26 cellular contexts compared by ENCODE assay signal in the genomic region with DNA sequence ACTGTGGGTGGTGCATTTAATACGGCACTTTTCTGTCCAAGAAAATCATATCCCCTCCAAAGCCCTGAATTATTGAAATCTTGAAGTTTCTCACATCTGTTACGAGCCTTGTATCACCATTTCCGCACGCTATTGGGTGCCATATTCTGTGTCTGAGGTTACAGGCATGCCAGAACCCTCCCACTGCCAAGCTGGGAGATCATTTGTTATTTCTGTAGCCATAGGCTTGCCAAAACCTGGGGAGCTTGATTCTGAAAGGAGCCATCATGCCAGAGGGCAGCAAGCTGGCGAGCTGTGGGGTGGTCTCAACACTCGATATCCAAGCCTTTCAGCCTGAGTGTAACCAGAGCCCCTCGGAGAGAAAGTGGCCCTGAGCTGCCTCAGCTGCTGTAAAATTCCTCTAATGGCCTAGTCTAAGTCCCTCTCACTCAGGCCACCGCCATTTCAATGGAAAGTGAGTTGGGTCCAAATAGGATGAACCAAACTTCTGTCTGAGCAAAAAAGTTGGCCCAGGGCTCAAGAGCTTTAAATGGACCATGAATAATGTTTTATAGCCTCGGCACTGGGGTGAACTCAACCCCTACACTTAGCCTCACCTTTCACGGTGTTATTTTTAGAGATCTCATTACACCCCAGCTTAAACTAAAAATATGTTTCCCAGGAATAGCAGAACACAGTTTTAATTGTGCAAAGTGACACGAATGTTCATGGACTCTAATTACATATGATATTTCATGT.
"Had no signal": no experiment of that assay in that cellular context is flagged by ENCODE, and none has a peak within 500 bp of the region (broad histone marks: within the 10 kb centered on the region; RNA-seq: fewer than 3 reads in every experiment).

No MANE protein-coding gene starts in this region.

- H3K36me3 ChIP-seq: breast epithelium, colonic mucosa, esophagus squamous epithelium, gastroesophageal sphincter, left lung, tibial artery had no signal

- H3K9me3 ChIP-seq: breast epithelium, colonic mucosa, esophagus squamous epithelium, gastroesophageal sphincter, left lung, tibial artery had no signal

- DNase-seq: activated CD4-positive, alpha-beta memory T cell treated with anti-CD3 and anti-CD28 coated beads, Interleukin-2, amount 10 ng/mL, durations not matched to agents 7 days and 5 days; activated CD4-positive, alpha-beta T cell treated with anti-CD3 and anti-CD28 coated beads, Interleukin-2, amount 10 ng/mL, durations not matched to agents 24 days and 14 days; activated effector memory CD4-positive, alpha-beta T cell treated with Interleukin-2 at 50 U/mL for 16 hours; activated naive CD4-positive, alpha-beta T cell treated with anti-CD3 and anti-CD28 coated beads for 36 hours; activated naive CD8-positive, alpha-beta T cell treated with anti-CD3 and anti-CD28 coated beads, Interleukin-2, amount 10 ng/mL, durations not matched to agents 7 days and 5 days; activated T-cell treated with anti-CD3 and anti-CD28 coated beads, Interleukin-2, amount 50 U/mL, for 72 hours; amniotic stem cell; colonic mucosa; endodermal cell; esophagus squamous epithelium; immature natural killer cell; left lung; mammary epithelial cell; midbrain; occipital lobe; retina; stimulated activated CD4-positive, alpha-beta T cell treated with anti-CD3 and anti-CD28 coated beads, Interleukin-1b, Interleukin-23, amount 100 ng/mL, for 48 hours; stimulated activated naive CD8-positive, alpha-beta T cell treated with anti-CD3 and anti-CD28 coated beads, Interleukin-15, amount 100 ng/mL, for 72 hours; tibial artery had no signal

- H3K27me3 ChIP-seq: breast epithelium, colonic mucosa, esophagus squamous epithelium, gastroesophageal sphincter, left lung, tibial artery had no signal

- ATAC-seq: activated CD4-positive, CD25-positive, alpha-beta regulatory T cell treated with anti-CD3 and anti-CD28 coated beads, Interleukin-2, amount 50 U/mL, for 24 hours; activated T-cell treated with anti-CD3 and anti-CD28 coated beads, Interleukin-2, amount 50 U/mL, for 72 hours; gastroesophageal sphincter; left lung; stimulated activated naive CD8-positive, alpha-beta T cell treated with anti-CD3 and anti-CD28 coated beads, Interleukin-15, amount 100 ng/mL, for 72 hours had no signal

- H3K4me3 ChIP-seq: breast epithelium, colonic mucosa, esophagus squamous epithelium, gastroesophageal sphincter, left lung, skin epidermis, tibial artery had no signal

- H3K4me1 ChIP-seq: breast epithelium, colonic mucosa, left lung had no signal

- H3K4me3 Mint-ChIP-seq: activated CD4-positive, alpha-beta memory T cell treated with anti-CD3 and anti-CD28 coated beads, Interleukin-2, amount 10 ng/mL, durations not matched to agents 7 days and 5 days; activated CD4-positive, alpha-beta T cell treated with anti-CD3 and anti-CD28 coated beads, Interleukin-2, amount 10 ng/mL, durations not matched to agents 24 days and 14 days; activated naive CD4-positive, alpha-beta T cell treated with anti-CD3 and anti-CD28 coated beads for 36 hours; activated naive CD8-positive, alpha-beta T cell treated with anti-CD3 and anti-CD28 coated beads, Interleukin-2, amount 10 ng/mL, durations not matched to agents 7 days and 5 days; activated T-cell treated with anti-CD3 and anti-CD28 coated beads, Interleukin-2, amount 50 U/mL, for 72 hours; endodermal cell; immature natural killer cell; neural crest cell; stimulated activated naive CD8-positive, alpha-beta T cell treated with anti-CD3 and anti-CD28 coated beads, Interleukin-15, amount 100 ng/mL, for 72 hours; T-helper 2 cell treated with Interferon-gamma antibody and Interleukin-4, amounts not matched to agents 5 μg/mL and 100 μg/mL, for 36 hours had no signal

- H3K36me3 Mint-ChIP-seq: activated naive CD8-positive, alpha-beta T cell treated with anti-CD3 and anti-CD28 coated beads, Interleukin-2, amount 10 ng/mL, durations not matched to agents 7 days and 5 days; immature natural killer cell had no signal

- H3K27ac ChIP-seq: breast epithelium, colonic mucosa, esophagus squamous epithelium, gastroesophageal sphincter, left lung, tibial artery, VCaP had no signal

- H3K4me1 Mint-ChIP-seq: activated CD4-positive, alpha-beta memory T cell treated with anti-CD3 and anti-CD28 coated beads, Interleukin-2, amount 10 ng/mL, durations not matched to agents 7 days and 5 days; activated CD4-positive, alpha-beta T cell treated with anti-CD3 and anti-CD28 coated beads, Interleukin-2, amount 10 ng/mL, durations not matched to agents 24 days and 14 days; activated naive CD8-positive, alpha-beta T cell treated with anti-CD3 and anti-CD28 coated beads, Interleukin-2, amount 10 ng/mL, durations not matched to agents 7 days and 5 days; endodermal cell; stimulated activated naive CD8-positive, alpha-beta T cell treated with anti-CD3 and anti-CD28 coated beads, Interleukin-15, amount 100 ng/mL, for 72 hours had no signal

- H3K27ac Mint-ChIP-seq: activated CD4-positive, alpha-beta memory T cell treated with anti-CD3 and anti-CD28 coated beads, Interleukin-2, amount 10 ng/mL, durations not matched to agents 7 days and 5 days; activated CD4-positive, alpha-beta T cell treated with anti-CD3 and anti-CD28 coated beads, Interleukin-2, amount 10 ng/mL, durations not matched to agents 24 days and 14 days; activated naive CD4-positive, alpha-beta T cell treated with anti-CD3 and anti-CD28 coated beads for 36 hours; activated naive CD8-positive, alpha-beta T cell treated with anti-CD3 and anti-CD28 coated beads, Interleukin-2, amount 10 ng/mL, durations not matched to agents 7 days and 5 days; activated T-cell treated with anti-CD3 and anti-CD28 coated beads, Interleukin-2, amount 50 U/mL, for 72 hours; endodermal cell; immature natural killer cell; stimulated activated naive CD8-positive, alpha-beta T cell treated with anti-CD3 and anti-CD28 coated beads, Interleukin-15, amount 100 ng/mL, for 72 hours; T-helper 2 cell treated with Interferon-gamma antibody and Interleukin-4, amounts not matched to agents 5 μg/mL and 100 μg/mL, for 36 hours had no signal

- H3K9me3 Mint-ChIP-seq: activated CD4-positive, alpha-beta memory T cell treated with anti-CD3 and anti-CD28 coated beads, Interleukin-2, amount 10 ng/mL, durations not matched to agents 7 days and 5 days; activated CD4-positive, alpha-beta T cell treated with anti-CD3 and anti-CD28 coated beads, Interleukin-2, amount 10 ng/mL, durations not matched to agents 24 days and 14 days; activated naive CD4-positive, alpha-beta T cell treated with anti-CD3 and anti-CD28 coated beads for 36 hours; activated naive CD8-positive, alpha-beta T cell treated with anti-CD3 and anti-CD28 coated beads, Interleukin-2, amount 10 ng/mL, durations not matched to agents 7 days and 5 days; activated T-cell treated with anti-CD3 and anti-CD28 coated beads, Interleukin-2, amount 50 U/mL, for 72 hours; endodermal cell; immature natural killer cell; neural crest cell; stimulated activated naive CD8-positive, alpha-beta T cell treated with anti-CD3 and anti-CD28 coated beads, Interleukin-15, amount 100 ng/mL, for 72 hours; T-helper 2 cell treated with Interferon-gamma antibody and Interleukin-4, amounts not matched to agents 5 μg/mL and 100 μg/mL, for 36 hours had no signal
